8 cellular contexts compared by ENCODE assay signal in genomic region chr10:117217196-117217761, GRCh38.
DNase-seq lines count a peak whose midpoint lies in the region; ATAC-seq and TF ChIP-seq lines count a peak whose summit lies in the region.

No MANE protein-coding gene starts in this region.

- no peaks in the 10 kb centered on the region for H3K36me3 ChIP-seq in neutrophil

- H3K4me3 Mint-ChIP-seq in T-helper 2 cell treated with Interferon-gamma antibody and Interleukin-4, amounts not matched to agents 5 μg/mL and 100 μg/mL, for 36 hours, result peak overlapping the region; percentile 76

- no peak for DNase-seq in activated CD4-positive, CD25-positive, alpha-beta regulatory T cell (lab: John Stamatoyannopoulos, UW)
- peak; percentile 6 for DNase-seq in T-helper 2 cell treated with Interferon-gamma antibody and Interleukin-4, amounts not matched to agents 5 μg/mL and 100 μg/mL, for 36 hours (ENCODE audit: low spot score)
- peak; percentile 35 to 43 for DNase-seq in erythroblast (lab: John Stamatoyannopoulos, UW)
- DNase-seq in NCI-H1092 (lab: John Stamatoyannopoulos, UW), result no peak
- no peak for DNase-seq in HK-2 (ENCODE audit: unreplicated experiment)

- peak; percentile 14 to 19 for ATAC-seq in activated CD4-positive, CD25-positive, alpha-beta regulatory T cell treated with anti-CD3 and anti-CD28 coated beads, Interleukin-2, amount 50 U/mL, for 24 hours
- peak; percentile 41 for ATAC-seq in HG02885 (IDR thresholded peaks at IDR 0.05; ENCODE audit: poor library complexity, unreplicated experiment)

- H3K9me3 Mint-ChIP-seq in T-helper 2 cell treated with Interferon-gamma antibody and Interleukin-4, amounts not matched to agents 5 μg/mL and 100 μg/mL, for 36 hours, result no peaks in the 10 kb centered on the region

- TF ChIP-seq CTCF in neutrophil (IDR thresholded peaks at IDR 0.05), result no peak

- H3K4me1 Mint-ChIP-seq in T-helper 2 cell treated with Interferon-gamma antibody and Interleukin-4, amounts not matched to agents 5 μg/mL and 100 μg/mL, for 36 hours (ENCODE audit: low read depth), result no peaks in the 10 kb centered on the region

- peak overlapping the region; percentile 83 to 92 for H3K4me3 ChIP-seq in neutrophil (ENCODE audit: low read depth in 1 of 2, low read length in 1 of 2)

- no peaks in the 10 kb centered on the region for H3K9me3 ChIP-seq in neutrophil

- H3K27me3 Mint-ChIP-seq in T-helper 2 cell treated with Interferon-gamma antibody and Interleukin-4, amounts not matched to agents 5 μg/mL and 100 μg/mL, for 36 hours (ENCODE audit: low read depth), result peaks cover 14% of the 10 kb centered on the region

- TF ChIP-seq POLR2A in erythroblast (IDR thresholded peaks at IDR 0.05; ENCODE audit: low read length), result no peak

- H3K27me3 ChIP-seq in neutrophil, result no peaks in the 10 kb centered on the region

- no peaks in the 10 kb centered on the region for H3K36me3 Mint-ChIP-seq in T-helper 2 cell treated with Interferon-gamma antibody and Interleukin-4, amounts not matched to agents 5 μg/mL and 100 μg/mL, for 36 hours (ENCODE audit: low read depth)

- H3K27ac Mint-ChIP-seq in T-helper 2 cell treated with Interferon-gamma antibody and Interleukin-4, amounts not matched to agents 5 μg/mL and 100 μg/mL, for 36 hours, result no peak overlapping the region

- H3K27ac ChIP-seq in neutrophil, result peak overlapping the region; percentile 65

- H3K4me1 ChIP-seq in neutrophil (ENCODE audit: control insufficient read depth in 1 of 2, insufficient read depth in 1 of 2, low read depth in 1 of 2, low read length in 1 of 2), result peaks cover 52 to 62% of the 10 kb centered on the region in 2 experiments

Comparison
In these comparisons a context has a peak if more than half of its experiments do, and no peak if none do; other contexts are left out.
1. DNase-seq: peak in T-helper 2 cell treated with Interferon-gamma antibody and Interleukin-4, amounts not matched to agents 5 μg/mL and 100 μg/mL, for 36 hours (single experiment) and erythroblast (2 of 2); none in activated CD4-positive, CD25-positive, alpha-beta regulatory T cell (0 of 4), NCI-H1092 (single experiment) and HK-2 (single experiment).